Comparison of ENCODE assay signal across 8 cellular contexts in the genomic region with DNA sequence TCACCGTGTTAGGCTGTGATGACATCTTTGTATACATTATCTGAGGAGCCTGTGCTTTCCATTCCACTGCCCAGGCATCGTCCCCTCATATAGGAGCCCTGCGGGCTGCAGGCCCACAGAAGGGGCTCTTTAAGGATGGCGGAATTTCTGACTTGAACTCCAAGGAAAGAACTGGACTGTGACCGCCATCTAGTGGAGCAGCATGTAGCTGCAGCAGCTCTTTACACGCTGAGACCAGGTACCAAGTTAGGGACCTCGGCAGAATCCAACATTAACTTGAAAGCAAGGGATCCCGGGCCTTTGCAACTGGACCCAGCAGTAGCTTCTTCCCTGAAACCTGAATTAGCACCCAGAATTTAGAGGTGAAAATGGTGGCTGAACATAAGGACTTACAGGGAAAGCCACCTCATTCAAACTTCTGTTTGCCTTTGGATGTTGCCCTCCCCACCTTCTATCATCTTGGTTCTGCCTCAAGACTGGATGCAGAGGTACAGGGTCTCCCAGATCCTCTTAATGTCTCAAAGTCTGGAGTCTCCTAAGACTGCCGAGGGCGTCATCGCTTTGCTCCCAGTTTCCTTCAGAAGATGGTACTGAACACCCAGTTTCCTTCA.
A peak's percentile ranks its signal among the peaks of the same experiment; 100 is the strongest.
DNase-seq lines count a peak whose midpoint lies in the region; ATAC-seq and TF ChIP-seq lines count a peak whose summit lies in the region.

No MANE protein-coding gene starts in this region.

- H3K4me1 Mint-ChIP-seq in CD8-positive, alpha-beta T cell (ENCODE audit: low read depth), result no peaks in the 10 kb centered on the region
- peaks cover 8% of the 10 kb centered on the region for H3K4me1 Mint-ChIP-seq in activated CD8-positive, alpha-beta T cell treated with anti-CD3 and anti-CD28 coated beads, Interleukin-2, amount 10 ng/mL, durations not matched to agents 7 days and 5 days (ENCODE audit: low read depth)
- peaks cover 21% of the 10 kb centered on the region for H3K4me1 Mint-ChIP-seq in glutamatergic neuron (ENCODE audit: low read depth, unreplicated experiment)

- H3K27me3 ChIP-seq in CD8-positive, alpha-beta T cell (ENCODE audit: insufficient read depth, low read length), result no peaks in the 10 kb centered on the region

- H3K27ac Mint-ChIP-seq in CD8-positive, alpha-beta T cell, result no peak overlapping the region
- H3K27ac Mint-ChIP-seq in activated CD8-positive, alpha-beta T cell treated with anti-CD3 and anti-CD28 coated beads, Interleukin-2, amount 10 ng/mL, durations not matched to agents 7 days and 5 days, result no peak overlapping the region
- H3K27ac Mint-ChIP-seq in glutamatergic neuron (ENCODE audit: unreplicated experiment), result no peak overlapping the region

- no peak overlapping the region for H3K4me3 ChIP-seq in CD8-positive, alpha-beta T cell (ENCODE audit: low read depth, low read length)

- peak; percentile 58 for TF ChIP-seq CTCF in CD8-positive, alpha-beta T cell (IDR thresholded peaks at IDR 0.05)
- TF ChIP-seq CTCF in glutamatergic neuron (IDR thresholded peaks at IDR 0.05; ENCODE audit: partially characterized antibody, unreplicated experiment), result peak; percentile 91

- CTCF ChIA-PET in CD8-positive, alpha-beta T cell (lab: Charles Lee), result interaction anchor here (0.8 to 1.8 kb wide), 5 partner anchors 10 to 22 kb away, joined by 3 to 7 read pairs (median 5); no protein-coding TSS in a partner anchor
- CTCF ChIA-PET in activated CD8-positive, alpha-beta T cell treated with anti-CD3 and anti-CD28 coated beads, Interleukin-2, amount 10 ng/mL, durations not matched to agents 7 days and 5 days (lab: Charles Lee), result interaction anchor here (0.6 to 1.9 kb wide), 11 partner anchors 9 to 166 kb away, joined by 3 to 13 read pairs (median 3); no protein-coding TSS in a partner anchor

- no peak overlapping the region for H3K4me3 Mint-ChIP-seq in CD8-positive, alpha-beta T cell
- H3K4me3 Mint-ChIP-seq in activated CD8-positive, alpha-beta T cell treated with anti-CD3 and anti-CD28 coated beads, Interleukin-2, amount 10 ng/mL, durations not matched to agents 7 days and 5 days, result no peak overlapping the region
- H3K4me3 Mint-ChIP-seq in glutamatergic neuron (ENCODE audit: unreplicated experiment), result no peak overlapping the region

- H3K27ac ChIP-seq in CD8-positive, alpha-beta T cell (ENCODE audit: low read depth, low read length), result no peak overlapping the region

- intact Hi-C loops in CD8-positive, alpha-beta T cell (cut with DNase I, micrococcal nuclease), result no loop called here

- H3K4me1 ChIP-seq in CD8-positive, alpha-beta T cell (ENCODE audit: insufficient read depth, low read length), result no peaks in the 10 kb centered on the region

- peaks cover 17% of the 10 kb centered on the region for H3K27me3 Mint-ChIP-seq in CD8-positive, alpha-beta T cell (ENCODE audit: low read depth)
- H3K27me3 Mint-ChIP-seq in activated CD8-positive, alpha-beta T cell treated with anti-CD3 and anti-CD28 coated beads, Interleukin-2, amount 10 ng/mL, durations not matched to agents 7 days and 5 days (ENCODE audit: low read depth), result peaks cover 14% of the 10 kb centered on the region
- peaks cover 6% of the 10 kb centered on the region for H3K27me3 Mint-ChIP-seq in glutamatergic neuron (ENCODE audit: unreplicated experiment)

- DNase-seq in CD8-positive, alpha-beta T cell, result peak in 3 of 7 experiments; percentile 13 to 45 (median 21)
- DNase-seq in GOT3 (lab: John Stamatoyannopoulos, UW) (peak; percentile 14), NCI-H345 treated with DMSO at 0.1 percent for 48 hours (lab: John Stamatoyannopoulos, UW; ENCODE audit: unreplicated experiment) (peak; percentile 15), glutamatergic neuron (peak; percentile 79), pulmonary artery endothelial cell (ENCODE audit: low read depth, low spot score) (peak; percentile 39), OCI-M2 (lab: John Stamatoyannopoulos, UW; ENCODE audit: unreplicated experiment) (no peak)
- peak; percentile 52 for DNase-seq in activated CD8-positive, alpha-beta T cell treated with anti-CD3 and anti-CD28 coated beads, Interleukin-2, amount 10 ng/mL, durations not matched to agents 7 days and 5 days

- no peaks in the 10 kb centered on the region for H3K36me3 ChIP-seq in CD8-positive, alpha-beta T cell (ENCODE audit: insufficient read depth, low read length)

- POLR2A ChIA-PET in CD8-positive, alpha-beta T cell (lab: Charles Lee), result no interaction called here
- POLR2A ChIA-PET in activated CD8-positive, alpha-beta T cell treated with anti-CD3 and anti-CD28 coated beads, Interleukin-2, amount 10 ng/mL, durations not matched to agents 7 days and 5 days (lab: Charles Lee), result no interaction called here

- no peaks in the 10 kb centered on the region for H3K9me3 Mint-ChIP-seq in CD8-positive, alpha-beta T cell
- H3K9me3 Mint-ChIP-seq in activated CD8-positive, alpha-beta T cell treated with anti-CD3 and anti-CD28 coated beads, Interleukin-2, amount 10 ng/mL, durations not matched to agents 7 days and 5 days (ENCODE audit: insufficient read depth), result no peaks in the 10 kb centered on the region
- H3K9me3 Mint-ChIP-seq in glutamatergic neuron (ENCODE audit: unreplicated experiment), result no peaks in the 10 kb centered on the region

- no peaks in the 10 kb centered on the region for H3K9me3 ChIP-seq in CD8-positive, alpha-beta T cell (ENCODE audit: low read length)

- no peaks in the 10 kb centered on the region for H3K36me3 Mint-ChIP-seq in CD8-positive, alpha-beta T cell
- H3K36me3 Mint-ChIP-seq in activated CD8-positive, alpha-beta T cell treated with anti-CD3 and anti-CD28 coated beads, Interleukin-2, amount 10 ng/mL, durations not matched to agents 7 days and 5 days (ENCODE audit: low read depth), result no peaks in the 10 kb centered on the region
- peaks cover 4% of the 10 kb centered on the region for H3K36me3 Mint-ChIP-seq in glutamatergic neuron (ENCODE audit: unreplicated experiment)

- no peak for ATAC-seq in CD8-positive, alpha-beta T cell
- no peak for ATAC-seq in activated CD8-positive, alpha-beta T cell treated with anti-CD3 and anti-CD28 coated beads, Interleukin-2, amount 10 ng/mL, durations not matched to agents 7 days and 5 days
- no peak for ATAC-seq in GM18873 (IDR thresholded peaks at IDR 0.05; ENCODE audit: low FRiP score, unreplicated experiment)
